In the genomic region with DNA sequence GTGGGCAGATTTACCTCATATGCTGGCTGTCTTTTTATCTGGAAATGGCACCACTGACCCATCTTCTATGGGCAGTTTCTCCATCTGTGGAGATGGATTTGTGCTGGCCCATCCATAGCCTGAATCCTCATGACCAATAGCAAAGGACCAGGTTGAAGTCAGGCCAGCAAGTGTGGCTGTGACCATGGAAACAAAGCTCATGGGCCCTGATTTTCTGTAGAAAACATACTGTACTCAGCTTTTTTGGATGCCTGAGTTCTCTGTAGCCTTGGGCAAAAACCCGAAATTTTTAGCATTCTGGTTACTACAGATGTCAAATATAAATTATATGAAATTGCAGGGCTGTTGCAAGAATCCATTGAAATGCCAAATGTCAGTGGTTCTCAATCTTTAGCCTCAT, we compare ENCODE assay signal across 19 cellular contexts.
"Had no signal": no experiment of that assay in that cellular context is flagged by ENCODE, and none has a peak within 500 bp of the region (broad histone marks: within the 10 kb centered on the region; RNA-seq: fewer than 3 reads in every experiment).

No MANE protein-coding gene starts in this region.

- H3K27ac Mint-ChIP-seq: activated CD4-positive, alpha-beta T cell treated with anti-CD3 and anti-CD28 coated beads, Interleukin-2, amount 10 ng/mL, durations not matched to agents 24 days and 14 days; activated CD8-positive, alpha-beta memory T cell treated with anti-CD3 and anti-CD28 coated beads, Interleukin-2, amount 10 ng/mL, durations not matched to agents 7 days and 5 days; activated CD8-positive, alpha-beta T cell treated with anti-CD3 and anti-CD28 coated beads for 36 hours; mesothelial cell of epicardium had no signal

- DNase-seq: activated CD4-positive, alpha-beta T cell treated with anti-CD3 and anti-CD28 coated beads, Interleukin-2, amount 10 ng/mL, durations not matched to agents 24 days and 14 days; activated CD8-positive, alpha-beta memory T cell treated with anti-CD3 and anti-CD28 coated beads, Interleukin-2, amount 10 ng/mL, durations not matched to agents 7 days and 5 days; activated effector memory CD4-positive, alpha-beta T cell treated with anti-CD3 and anti-CD28 coated beads, Interleukin-2, amount 50 U/mL, for 16 hours; activated naive CD4-positive, alpha-beta T cell treated with anti-CD3 and anti-CD28 coated beads, Interleukin-2, amount 50 U/mL, for 16 hours; activated T-cell treated with anti-CD3 and anti-CD28 coated beads for 4 hours; aorta; esophagus squamous epithelium; foreskin melanocyte; kidney glomerular epithelial cell; left lung; pancreas; psoas muscle; stimulated activated CD4-positive, alpha-beta T cell treated with anti-CD3 and anti-CD28 coated beads, Interleukin-4, amount 100 ng/mL, for 24 hours; stimulated activated naive CD8-positive, alpha-beta T cell treated with anti-CD3 and anti-CD28 coated beads, Interleukin-15, Interleukin-2, amounts not matched to agents 100 U/mL and 50 U/mL, for 24 hours had no signal

- H3K36me3 Mint-ChIP-seq: activated CD8-positive, alpha-beta memory T cell treated with anti-CD3 and anti-CD28 coated beads, Interleukin-2, amount 10 ng/mL, durations not matched to agents 7 days and 5 days had no signal

- ATAC-seq: activated CD4-positive, CD25-positive, alpha-beta regulatory T cell treated with anti-CD3 and anti-CD28 coated beads, Interleukin-2, amount 50 U/mL, for 24 hours; activated CD8-positive, alpha-beta memory T cell treated with anti-CD3 and anti-CD28 coated beads, Interleukin-2, amount 10 ng/mL, durations not matched to agents 7 days and 5 days; left lung; pancreas; stimulated activated naive CD8-positive, alpha-beta T cell treated with anti-CD3 and anti-CD28 coated beads, Interleukin-15, Interleukin-2, amounts not matched to agents 100 U/mL and 50 U/mL, for 24 hours had no signal

- H3K9me3 Mint-ChIP-seq: activated CD4-positive, alpha-beta T cell treated with anti-CD3 and anti-CD28 coated beads, Interleukin-2, amount 10 ng/mL, durations not matched to agents 24 days and 14 days; activated CD8-positive, alpha-beta T cell treated with anti-CD3 and anti-CD28 coated beads for 36 hours; nephron had no signal

- H3K4me3 Mint-ChIP-seq: activated CD4-positive, alpha-beta T cell treated with anti-CD3 and anti-CD28 coated beads, Interleukin-2, amount 10 ng/mL, durations not matched to agents 24 days and 14 days; activated CD8-positive, alpha-beta memory T cell treated with anti-CD3 and anti-CD28 coated beads, Interleukin-2, amount 10 ng/mL, durations not matched to agents 7 days and 5 days; activated CD8-positive, alpha-beta T cell treated with anti-CD3 and anti-CD28 coated beads for 36 hours; brain; mesothelial cell of epicardium; nephron had no signal

- H3K27me3 Mint-ChIP-seq: activated CD8-positive, alpha-beta memory T cell treated with anti-CD3 and anti-CD28 coated beads, Interleukin-2, amount 10 ng/mL, durations not matched to agents 7 days and 5 days; activated CD8-positive, alpha-beta T cell treated with anti-CD3 and anti-CD28 coated beads for 36 hours; brain had no signal
